12 cellular contexts compared by ENCODE assay signal in genomic region chr2:54605836-54606235, GRCh38.
DNase-seq lines count a peak whose midpoint lies in the region; ATAC-seq, FAIRE-seq and TF ChIP-seq lines count a peak whose summit lies in the region.
"Had no signal": no experiment of that assay in that cellular context is flagged by ENCODE, and none has a peak within 500 bp of the region (broad histone marks: within the 10 kb centered on the region; RNA-seq: fewer than 3 reads in every experiment).

No MANE protein-coding gene starts in this region.

- H3K9me3 Mint-ChIP-seq in activated naive CD4-positive, alpha-beta T cell treated with anti-CD3 and anti-CD28 coated beads, Interleukin-2, amount 50 U/mL, for 24 hours: no peaks in the 10 kb centered on the region
- no peaks in the 10 kb centered on the region for H3K9me3 Mint-ChIP-seq in activated T-helper 1 cell treated with anti-CD3 and anti-CD28 coated beads, Interleukin-12 subunit alpha, Interleukin-12 subunit beta, Interleukin-2, Interleukin-4 antibody, amounts not matched to agents 30 ng/mL and 10 ng/mL and 1 ng/mL, durations not matched to agents 14 hours and 24 hours and 36 hours
- H3K9me3 Mint-ChIP-seq in stimulated activated memory B cell treated with anti-CD40 and anti-IgM and Interleukin-4, amounts not matched to agents 10 μg/mL and 1 μg/mL and 100 μg/mL, for 72 hours: peaks cover 2% of the 10 kb centered on the region

- DNase-seq in activated naive CD4-positive, alpha-beta T cell treated with Interleukin-2 at 50 U/mL for 16 hours: no peak
- no peak for DNase-seq in activated T-helper 1 cell treated with anti-CD3 and anti-CD28 coated beads, Interleukin-12 subunit alpha, Interleukin-12 subunit beta, Interleukin-2, Interleukin-4 antibody, amounts not matched to agents 30 ng/mL and 10 ng/mL and 1 ng/mL, durations not matched to agents 14 hours and 24 hours and 36 hours (ENCODE audit: low spot score)
- no peak for DNase-seq in kidney
- DNase-seq in KBM-7: no peak
- no peak for DNase-seq in mucosa of descending colon
- DNase-seq in testis: no peak
- DNase-seq: foreskin keratinocyte, NCI-H2171, PC-9 had no signal

- H3K9me3 ChIP-seq in kidney (ENCODE audit: control insufficient read depth in 1 of 2, low read length in 2 of 2) (no peaks in the 10 kb centered on the region), mucosa of descending colon (no peaks in the 10 kb centered on the region), testis (no peaks in the 10 kb centered on the region)

- FAIRE-seq in kidney (lab: Jason Lieb, UNC): no peak

- in situ Hi-C loops in KBM-7 (cut with MboI; ENCODE audit: low pct_unique_long_range_greater_than_20kb, low sequenced_read_pairs): no loop called here

- TF ChIP-seq CTCF in kidney (IDR thresholded peaks at IDR 0.05; ENCODE audit: borderline replicate concordance, extremely low read depth, insufficient read depth): no peak
- TF ChIP-seq CTCF in mucosa of descending colon (IDR thresholded peaks at IDR 0.05): no peak
- no peak for TF ChIP-seq CTCF in testis (IDR thresholded peaks at IDR 0.05)

- H3K27ac Mint-ChIP-seq in activated naive CD4-positive, alpha-beta T cell treated with anti-CD3 and anti-CD28 coated beads, Interleukin-2, amount 50 U/mL, for 24 hours: peak overlapping the region; percentile 99
- H3K27ac Mint-ChIP-seq in activated T-helper 1 cell treated with anti-CD3 and anti-CD28 coated beads, Interleukin-12 subunit alpha, Interleukin-12 subunit beta, Interleukin-2, Interleukin-4 antibody, amounts not matched to agents 30 ng/mL and 10 ng/mL and 1 ng/mL, durations not matched to agents 14 hours and 24 hours and 36 hours: peak overlapping the region; percentile 85
- H3K27ac Mint-ChIP-seq in stimulated activated memory B cell treated with anti-CD40 and anti-IgM and Interleukin-4, amounts not matched to agents 10 μg/mL and 1 μg/mL and 100 μg/mL, for 72 hours: peak overlapping the region; percentile 56

- intact Hi-C loops in activated T-helper 1 cell treated with anti-CD3 and anti-CD28 coated beads, Interleukin-12 subunit alpha, Interleukin-12 subunit beta, Interleukin-2, Interleukin-4 antibody, amounts not matched to agents 30 ng/mL and 10 ng/mL and 1 ng/mL, durations not matched to agents 14 hours and 24 hours and 36 hours (cut with micrococcal nuclease): loop anchor here (1.0 to 5.0 kb wide), 5 partner anchors 9 to 66 kb away; no protein-coding TSS in a partner anchor
- intact Hi-C loops in kidney (cut with DNase I) (no loop called here), mucosa of descending colon (cut with DNase I, micrococcal nuclease) (no loop called here), testis (cut with DNase I; ENCODE audit: low total_unique reads) (no loop called here)

- H3K4me3 ChIP-seq in kidney (ENCODE audit: low read length in 2 of 2) (no peak overlapping the region), mucosa of descending colon (no peak overlapping the region), testis (no peak overlapping the region)
- H3K4me3 ChIP-seq: PC-9 had no signal

- 65 to 77% methylated on average over 2 to 3 of the region's 3 CpGs for WGBS in testis, 2 donors

- TF ChIP-seq POLR2A in testis (IDR thresholded peaks at IDR 0.05): no peak

- ATAC-seq in stimulated activated memory B cell treated with anti-CD40 and anti-IgM and Interleukin-4, amounts not matched to agents 10 μg/mL and 1 μg/mL and 100 μg/mL, for 72 hours: no peak
- no peak for ATAC-seq in mucosa of descending colon
- ATAC-seq: foreskin keratinocyte, left lobe of liver had no signal

- peaks cover 93% of the 10 kb centered on the region for H3K4me1 Mint-ChIP-seq in activated naive CD4-positive, alpha-beta T cell treated with anti-CD3 and anti-CD28 coated beads, Interleukin-2, amount 50 U/mL, for 24 hours
- H3K4me1 Mint-ChIP-seq in activated T-helper 1 cell treated with anti-CD3 and anti-CD28 coated beads, Interleukin-12 subunit alpha, Interleukin-12 subunit beta, Interleukin-2, Interleukin-4 antibody, amounts not matched to agents 30 ng/mL and 10 ng/mL and 1 ng/mL, durations not matched to agents 14 hours and 24 hours and 36 hours (ENCODE audit: low read depth): peaks cover 88% of the 10 kb centered on the region
- H3K4me1 Mint-ChIP-seq in stimulated activated memory B cell treated with anti-CD40 and anti-IgM and Interleukin-4, amounts not matched to agents 10 μg/mL and 1 μg/mL and 100 μg/mL, for 72 hours: peaks cover 88% of the 10 kb centered on the region

- peak overlapping the region in 1 of 2 donors; percentile 3 for H3K9ac ChIP-seq in kidney (ENCODE audit: low read length in 2 of 2)

- H3K4me1 ChIP-seq in kidney (ENCODE audit: control insufficient read depth in 1 of 2, insufficient read depth in 1 of 2, low read depth in 1 of 2, low read length in 2 of 2): peaks cover 54 to 69% of the 10 kb centered on the region in 2 donors
- peaks cover 28% of the 10 kb centered on the region for H3K4me1 ChIP-seq in mucosa of descending colon (ENCODE audit: low read depth)
- peaks cover 58% of the 10 kb centered on the region for H3K4me1 ChIP-seq in testis
- H3K4me1 ChIP-seq: foreskin keratinocyte had no signal

- H3K27me3 Mint-ChIP-seq in activated naive CD4-positive, alpha-beta T cell treated with anti-CD3 and anti-CD28 coated beads, Interleukin-2, amount 50 U/mL, for 24 hours: no peaks in the 10 kb centered on the region
- no peaks in the 10 kb centered on the region for H3K27me3 Mint-ChIP-seq in activated T-helper 1 cell treated with anti-CD3 and anti-CD28 coated beads, Interleukin-12 subunit alpha, Interleukin-12 subunit beta, Interleukin-2, Interleukin-4 antibody, amounts not matched to agents 30 ng/mL and 10 ng/mL and 1 ng/mL, durations not matched to agents 14 hours and 24 hours and 36 hours (ENCODE audit: insufficient read depth)
- no peaks in the 10 kb centered on the region for H3K27me3 Mint-ChIP-seq in stimulated activated memory B cell treated with anti-CD40 and anti-IgM and Interleukin-4, amounts not matched to agents 10 μg/mL and 1 μg/mL and 100 μg/mL, for 72 hours

- H3K27me3 ChIP-seq in testis: no peaks in the 10 kb centered on the region
- H3K27me3 ChIP-seq: foreskin keratinocyte had no signal

- peaks cover 3% of the 10 kb centered on the region for H3K36me3 Mint-ChIP-seq in activated naive CD4-positive, alpha-beta T cell treated with anti-CD3 and anti-CD28 coated beads, Interleukin-2, amount 50 U/mL, for 24 hours
- peaks cover 11% of the 10 kb centered on the region for H3K36me3 Mint-ChIP-seq in activated T-helper 1 cell treated with anti-CD3 and anti-CD28 coated beads, Interleukin-12 subunit alpha, Interleukin-12 subunit beta, Interleukin-2, Interleukin-4 antibody, amounts not matched to agents 30 ng/mL and 10 ng/mL and 1 ng/mL, durations not matched to agents 14 hours and 24 hours and 36 hours (ENCODE audit: low read depth)
- peaks cover 27% of the 10 kb centered on the region for H3K36me3 Mint-ChIP-seq in stimulated activated memory B cell treated with anti-CD40 and anti-IgM and Interleukin-4, amounts not matched to agents 10 μg/mL and 1 μg/mL and 100 μg/mL, for 72 hours

- peak overlapping the region; percentile 81 for H3K4me3 Mint-ChIP-seq in activated naive CD4-positive, alpha-beta T cell treated with anti-CD3 and anti-CD28 coated beads, Interleukin-2, amount 50 U/mL, for 24 hours
- H3K4me3 Mint-ChIP-seq in activated T-helper 1 cell treated with anti-CD3 and anti-CD28 coated beads, Interleukin-12 subunit alpha, Interleukin-12 subunit beta, Interleukin-2, Interleukin-4 antibody, amounts not matched to agents 30 ng/mL and 10 ng/mL and 1 ng/mL, durations not matched to agents 14 hours and 24 hours and 36 hours: peak overlapping the region; percentile 61
- no peak overlapping the region for H3K4me3 Mint-ChIP-seq in stimulated activated memory B cell treated with anti-CD40 and anti-IgM and Interleukin-4, amounts not matched to agents 10 μg/mL and 1 μg/mL and 100 μg/mL, for 72 hours

- peak overlapping the region; percentile 46 to 78 for H3K27ac ChIP-seq in kidney (ENCODE audit: low read depth in 2 of 2, low read length in 2 of 2)
- H3K27ac ChIP-seq in testis: peak overlapping the region in 1 of 2 donors; percentile 67
- H3K27ac ChIP-seq: foreskin keratinocyte, PC-9 had no signal

- H3K36me3 ChIP-seq in kidney (ENCODE audit: control insufficient read depth in 1 of 2, insufficient read depth in 2 of 2, low read length in 2 of 2): no peaks in the 10 kb centered on the region
- H3K36me3 ChIP-seq in mucosa of descending colon (ENCODE audit: low read depth): no peaks in the 10 kb centered on the region
- no peaks in the 10 kb centered on the region for H3K36me3 ChIP-seq in testis (ENCODE audit: low read depth, missing control alignments)
